ENCODE assay signal across 24 cellular contexts in the genomic region with DNA sequence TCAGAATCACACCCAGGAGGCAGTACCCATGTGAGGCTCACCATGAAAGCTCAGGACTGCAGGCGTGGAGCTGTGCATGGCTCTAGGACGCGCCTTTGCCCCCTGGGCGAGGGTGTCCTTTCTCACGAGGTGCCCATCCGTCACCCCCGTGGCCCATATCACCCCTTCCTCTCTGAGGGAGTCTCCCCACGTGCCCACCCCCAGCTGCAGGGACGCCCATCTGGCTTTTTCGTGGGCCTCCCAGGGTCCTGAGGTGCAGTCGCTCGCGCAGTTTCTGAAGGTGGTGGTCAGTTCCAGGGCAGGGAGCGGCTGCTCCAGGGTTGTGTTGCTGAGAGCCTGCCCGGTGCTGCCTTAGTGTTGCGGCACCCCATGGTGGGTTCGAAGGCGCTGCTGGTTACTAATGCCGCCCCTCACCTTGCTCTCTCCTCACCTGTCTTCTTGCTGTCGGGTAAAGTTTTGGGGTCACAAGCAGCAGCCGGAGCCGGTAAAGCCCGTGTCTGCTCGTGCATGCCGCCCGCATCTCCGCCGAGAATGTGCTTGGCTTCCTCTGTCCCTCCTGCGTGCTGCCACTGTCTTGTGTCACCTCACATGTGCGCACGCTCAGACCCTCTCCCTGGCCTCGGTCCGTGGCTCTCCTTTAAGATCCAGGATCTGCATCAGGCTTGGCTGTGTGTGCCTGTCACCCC. TPM values are rescaled to one million over a fixed set of nuclear protein-coding genes. Genes with fewer than 3 reads are reported as not detected.
DNase-seq lines count a peak whose midpoint lies in the region; ATAC-seq, FAIRE-seq and TF ChIP-seq lines count a peak whose summit lies in the region.
"Had no signal": no experiment of that assay in that cellular context is flagged by ENCODE, and none has a peak within 500 bp of the region (broad histone marks: within the 10 kb centered on the region; RNA-seq: fewer than 3 reads in every experiment).

No MANE protein-coding gene starts in this region.

- peak overlapping the region; percentile 46 for H3K27ac Mint-ChIP-seq in activated naive CD4-positive, alpha-beta T cell treated with anti-CD3 and anti-CD28 coated beads, Interleukin-2, amount 50 U/mL, for 24 hours
- H3K27ac Mint-ChIP-seq: natural killer cell had no signal

- H3K4me2 ChIP-seq in GM12878 (ENCODE audit: control insufficient read depth, insufficient read depth): no peak overlapping the region

- in situ Hi-C loops in GM12878 (cut with MboI): no loop called here

- H3K4me1 Mint-ChIP-seq in activated naive CD4-positive, alpha-beta T cell treated with anti-CD3 and anti-CD28 coated beads, Interleukin-2, amount 50 U/mL, for 24 hours: no peaks in the 10 kb centered on the region
- H3K4me1 Mint-ChIP-seq: natural killer cell had no signal

- WGBS in GM12878 (ENCODE audit: insufficient coverage, insufficient replicate concordance, low lambda C conversion rate, missing lambda C conversion rate): 79% methylated on average over 31 of the region's 33 CpGs
- 90% methylated on average over 33 of the region's 33 CpGs for WGBS in thymus
- 92 to 95% (median 93%) methylated on average over 24 to 33 of the region's 33 CpGs for WGBS in stomach, 5 donors

- H2AFZ ChIP-seq in GM12878 (ENCODE audit: control insufficient read depth, low read depth, low read length): no peak overlapping the region

- intact Hi-C loops in GM12878 (cut with micrococcal nuclease; ENCODE audit: unreplicated experiment): no loop called here
- intact Hi-C loops in stomach (cut with DNase I; ENCODE audit: low total_unique reads): no loop called here

- no peak for DNase-seq in activated naive CD4-positive, alpha-beta T cell treated with Interleukin-2 at 50 U/mL for 16 hours
- DNase-seq in NT2/D1 (ENCODE audit: low read depth, low spot score) (no peak), GM12878 (ENCODE audit: low read depth, low spot score) (no peak), NCI-H2107 (lab: John Stamatoyannopoulos, UW) (no peak), stomach (no peak)
- DNase-seq: effector CD8-positive, alpha-beta T cell; islet precursor cell; mammary epithelial cell; natural killer cell; NCI-H1694; NCI-H446 treated with DMSO at 0.1 percent for 48 hours; OCI-M1 had no signal

- no peak for ATAC-seq in GM12878
- ATAC-seq in GM21526 (IDR thresholded peaks at IDR 0.05; ENCODE audit: low FRiP score, unreplicated experiment): no peak

- H3K4me3 ChIP-seq in NT2/D1 (ENCODE audit: insufficient read length, low read depth) (no peak overlapping the region), GM12878 (no peak overlapping the region), thymus (ENCODE audit: low read length) (peak overlapping the region; percentile 17), stomach (no peak overlapping the region)
- H3K4me3 ChIP-seq: HAP-1, SK-N-MC had no signal

- RAD21 ChIA-PET in GM12878 (lab: Charles Lee; ENCODE audit: unreplicated experiment): no interaction called here

- H3K9me3 Mint-ChIP-seq in activated naive CD4-positive, alpha-beta T cell treated with anti-CD3 and anti-CD28 coated beads, Interleukin-2, amount 50 U/mL, for 24 hours: no peaks in the 10 kb centered on the region
- H3K9me3 Mint-ChIP-seq: natural killer cell had no signal

- SMC1A ChIA-PET in GM12878 (lab: Charles Lee; ENCODE audit: uncharacterized antibody, unreplicated experiment): no interaction called here

- BruUV-seq in GM12878 (replicated peaks; lab: Mats Ljungman, UMichigan): no TSS peak

- H3K9me3 ChIP-seq in NT2/D1 (ENCODE audit: insufficient read depth, low read length): no peaks in the 10 kb centered on the region
- H3K9me3 ChIP-seq in GM12878 (replicated peaks; ENCODE audit: control insufficient read depth, insufficient read depth, low read length): no peaks in the 10 kb centered on the region
- H3K9me3 ChIP-seq in thymus (ENCODE audit: control insufficient read depth): no peaks in the 10 kb centered on the region
- no peaks in the 10 kb centered on the region for H3K9me3 ChIP-seq in stomach
- H3K9me3 ChIP-seq: HAP-1, heart right ventricle had no signal

- no peaks in the 10 kb centered on the region for H4K20me1 ChIP-seq in GM12878 (ENCODE audit: control insufficient read depth, insufficient read depth)

- H3K4me1 ChIP-seq in NT2/D1 (ENCODE audit: insufficient read depth, insufficient read length) (peaks cover 6% of the 10 kb centered on the region), GM12878 (ENCODE audit: control insufficient read depth, insufficient read depth, low read length) (no peaks in the 10 kb centered on the region), thymus (ENCODE audit: control insufficient read depth, insufficient read depth, low read length) (no peaks in the 10 kb centered on the region), stomach (no peaks in the 10 kb centered on the region)
- H3K4me1 ChIP-seq: HAP-1 had no signal

- H3K9ac ChIP-seq in NT2/D1 (ENCODE audit: insufficient read length, low read depth) (peak overlapping the region; percentile 3), GM12878 (ENCODE audit: control insufficient read depth, insufficient read depth, low read length) (no peak overlapping the region)

- FAIRE-seq in GM12878 (lab: Jason Lieb, UNC): no peak
- FAIRE-seq: D721Med had no signal

- POLR2A ChIA-PET in GM12878 (lab: Charles Lee): no interaction called here

- peaks cover 98% of the 10 kb centered on the region for H3K36me3 ChIP-seq in NT2/D1 (ENCODE audit: insufficient read depth, insufficient read length, low read length)
- peaks cover 9 to 15% of the 10 kb centered on the region in 2 experiments for H3K36me3 ChIP-seq in GM12878 (ENCODE audit: control insufficient read depth in 2 of 2, insufficient read depth in 2 of 2, low read length in 1 of 2)
- peaks cover 87% of the 10 kb centered on the region for H3K36me3 ChIP-seq in thymus (ENCODE audit: control insufficient read depth, insufficient read depth)
- peaks cover 80 to 100% (median 100%) of the 10 kb centered on the region in 4 donors for H3K36me3 ChIP-seq in stomach

- no peaks in the 10 kb centered on the region for H3K27me3 Mint-ChIP-seq in activated naive CD4-positive, alpha-beta T cell treated with anti-CD3 and anti-CD28 coated beads, Interleukin-2, amount 50 U/mL, for 24 hours

- TF ChIP-seq CTCF in GM12878 (IDR thresholded peaks at IDR 0.05 in 2 of 3, conservative IDR thresholded peaks at IDR 0.05 in 1 of 3; ENCODE audit: control insufficient read depth in 2 of 3, extremely low read depth in 1 of 3, insufficient read depth in 1 of 3, low read depth in 3 of 3, low read length in 3 of 3) (no peak), stomach (IDR thresholded peaks at IDR 0.05) (no peak)

- TF ChIP-seq EP300 in GM12878 (IDR thresholded peaks at IDR 0.05; ENCODE audit: borderline replicate concordance in 1 of 2, control insufficient read depth in 1 of 2, low read depth in 2 of 2, low read length in 2 of 2): no peak
- TF ChIP-seq EP300 in stomach (IDR thresholded peaks at IDR 0.05): no peak

- no peaks in the 10 kb centered on the region for H3K27me3 ChIP-seq in NT2/D1 (ENCODE audit: insufficient read depth, insufficient read length)
- H3K27me3 ChIP-seq in GM12878 (replicated peaks in 1 of 2; ENCODE audit: control insufficient read depth in 2 of 2, insufficient read depth in 2 of 2, low read length in 1 of 2): no peaks in the 10 kb centered on the region
- no peaks in the 10 kb centered on the region for H3K27me3 ChIP-seq in thymus (ENCODE audit: control insufficient read depth, insufficient read depth)
- H3K27me3 ChIP-seq in stomach: no peaks in the 10 kb centered on the region
- H3K27me3 ChIP-seq: heart right ventricle had no signal

- CTCF ChIA-PET in GM12878 (lab: Yijun Ruan, JAX): no interaction called here

- H3K27ac ChIP-seq in GM12878 (ENCODE audit: control insufficient read depth, insufficient read depth): no peak overlapping the region
- peak overlapping the region; percentile 11 for H3K27ac ChIP-seq in thymus (ENCODE audit: low read depth)
- H3K27ac ChIP-seq in stomach: no peak overlapping the region
- H3K27ac ChIP-seq: SK-N-MC had no signal

- H3K4me3 Mint-ChIP-seq in activated naive CD4-positive, alpha-beta T cell treated with anti-CD3 and anti-CD28 coated beads, Interleukin-2, amount 50 U/mL, for 24 hours: peak overlapping the region; percentile 71

- peak; percentile 11; the same call in 1 of the 2 replicates for TF ChIP-seq POLR2A in GM12878 (IDR thresholded peaks at IDR 0.05; ENCODE audit: low read depth, low read length)
- TF ChIP-seq POLR2A in stomach (IDR thresholded peaks at IDR 0.05): no peak

- TF ChIP-seq RAD21 in GM12878 (IDR thresholded peaks at IDR 0.05; ENCODE audit: insufficient read depth, low read depth, low read length): no peak

- no peaks in the 10 kb centered on the region for H3K79me2 ChIP-seq in GM12878 (ENCODE audit: control insufficient read depth, insufficient read depth, low read length)

- no peaks in the 10 kb centered on the region for H3K36me3 Mint-ChIP-seq in activated naive CD4-positive, alpha-beta T cell treated with anti-CD3 and anti-CD28 coated beads, Interleukin-2, amount 50 U/mL, for 24 hours
- H3K36me3 Mint-ChIP-seq: natural killer cell had no signal

RNA-seq across cellular contexts. Expression of gene COL20A1, which starts 9.4 kb away (rescaled TPM):
- not detected in 2 replicates for total RNA-seq in GM12878 (2013; cell fraction: nucleolus; rRNA removed)
- total RNA-seq in GM12878 (2014; rRNA removed): not detected in 2 replicates
- not detected in 2 replicates for total RNA-seq in GM12878 (2014; rRNA removed; fragmentation: Illumina TruSeq; extraction: Trizol)
- total RNA-seq in GM12878 (2021): not detected in 2 replicates
- not detected for polyA plus RNA-seq in GM12878 (2011; ENCODE audit: low read depth)
- not detected in 2 replicates for polyA plus RNA-seq in GM12878 (2011; rRNA removed)
- not detected in 2 replicates for polyA plus RNA-seq in GM12878 (2011; cell fraction: cytosol; rRNA removed)
- polyA plus RNA-seq in GM12878 (2011; cell fraction: nucleus; rRNA removed): 0.10 and 0.18 TPM in 2 replicates
- polyA plus RNA-seq in GM12878 (2012): not detected in 2 replicates
- not detected in 2 replicates for polyA plus RNA-seq in GM12878 (2014; fragmentation: Illumina TruSeq; extraction: Trizol)
- not detected for polyA plus RNA-seq in GM12878 (2014; fragmentation: Nextera tagmentation; extraction: Ambion mirVana)
- polyA plus RNA-seq in GM12878 (2014; rRNA removed): not detected in 2 replicates
- polyA plus RNA-seq in GM12878 (2016; fragmentation: Nextera tagmentation; extraction: Ambion mirVana): not detected
- polyA minus RNA-seq in GM12878 (2011; rRNA and poly(A)+ RNA removed): not detected in 2 replicates
- not detected in 2 replicates for polyA minus RNA-seq in GM12878 (2011; cell fraction: cytosol; rRNA and poly(A)+ RNA removed)
- polyA minus RNA-seq in GM12878 (2011; cell fraction: nucleus; rRNA and poly(A)+ RNA removed): not detected in 2 replicates
- polyA plus RNA-seq in thymus: 0.30 TPM
- total RNA-seq in stomach: 1 to 10 TPM in 1 of 5 donors, not detected in 4; 2.4 TPM
- polyA plus RNA-seq in stomach: under 1 TPM in 1 of 3 donors, not detected in 2; 0.53 TPM
- total RNA-seq: activated CD8-positive, alpha-beta memory T cell treated with anti-CD3 and anti-CD28 coated beads for 36 hours; mammary epithelial cell; pulmonary artery endothelial cell had no signal
- polyA plus RNA-seq: adipose tissue, heart right ventricle, mammary epithelial cell had no signal

RNA-seq across cellular contexts. Expression of gene ARFGAP1, which starts 10.9 kb away (rescaled TPM):
- total RNA-seq in GM12878 (2013; cell fraction: nucleolus; rRNA removed): 164 and 192 TPM in 2 replicates
- total RNA-seq in GM12878 (2014; rRNA removed) (32.1 and 40.5 TPM in 2 replicates), GM12878 (2014; rRNA removed; fragmentation: Illumina TruSeq; extraction: Trizol) (15.6 and 16.9 TPM in 2 replicates), GM12878 (2021) (67.4 and 79.9 TPM in 2 replicates), stomach (100 to 1,000 TPM in 3 of 5 donors, 10 to 100 TPM in 2; 51.3 to 146 (median 100) TPM)
- polyA plus RNA-seq in GM12878 (2011; ENCODE audit: low read depth): 31.0 TPM
- polyA plus RNA-seq in GM12878 (2011; rRNA removed) (19.2 and 26.1 TPM in 2 replicates), GM12878 (2014; fragmentation: Illumina TruSeq; extraction: Trizol) (6.8 and 15.9 TPM in 2 replicates), GM12878 (2014; fragmentation: Nextera tagmentation; extraction: Ambion mirVana) (1 to 10 TPM in 1 of 2 experiments, under 1 TPM in 1; 0.45 to 1.5 TPM), GM12878 (2014; rRNA removed) (56.4 and 58.9 TPM in 2 replicates), GM12878 (2016; fragmentation: Nextera tagmentation; extraction: Ambion mirVana) (10 to 100 TPM; 35.6 to 36.6 TPM), thymus (111 TPM), stomach (10 to 100 TPM; 51.5 to 53.2 (median 51.5) TPM)
- polyA plus RNA-seq in GM12878 (2011; cell fraction: cytosol; rRNA removed): 37.0 and 50.6 TPM in 2 replicates
- 540 and 583 TPM in 2 replicates for polyA plus RNA-seq in GM12878 (2011; cell fraction: nucleus; rRNA removed)
- 72.1 and 81.0 TPM in 2 replicates for polyA plus RNA-seq in GM12878 (2012)
- 26.0 and 32.3 TPM in 2 replicates for polyA minus RNA-seq in GM12878 (2011; rRNA and poly(A)+ RNA removed)
- 13.7 and 14.7 TPM in 2 replicates for polyA minus RNA-seq in GM12878 (2011; cell fraction: cytosol; rRNA and poly(A)+ RNA removed)
- 64.4 and 75.1 TPM in 2 replicates for polyA minus RNA-seq in GM12878 (2011; cell fraction: nucleus; rRNA and poly(A)+ RNA removed)

RNA-seq across cellular contexts. Expression of gene NKAIN4, which starts 29.3 kb away (rescaled TPM):
- not detected in 2 replicates for total RNA-seq in GM12878 (2013; cell fraction: nucleolus; rRNA removed)
- total RNA-seq in GM12878 (2014; rRNA removed): not detected in 2 replicates
- total RNA-seq in GM12878 (2014; rRNA removed; fragmentation: Illumina TruSeq; extraction: Trizol): not detected in 2 replicates
- not detected in 2 replicates for total RNA-seq in GM12878 (2021)
- polyA plus RNA-seq in GM12878 (2011; ENCODE audit: low read depth): not detected
- not detected in 2 replicates for polyA plus RNA-seq in GM12878 (2011; rRNA removed)
- not detected in 2 replicates for polyA plus RNA-seq in GM12878 (2011; cell fraction: cytosol; rRNA removed)
- not detected in 2 replicates for polyA plus RNA-seq in GM12878 (2011; cell fraction: nucleus; rRNA removed)
- not detected in 2 replicates for polyA plus RNA-seq in GM12878 (2012)
- polyA plus RNA-seq in GM12878 (2014; fragmentation: Illumina TruSeq; extraction: Trizol): not detected in 2 replicates
- polyA plus RNA-seq in GM12878 (2014; fragmentation: Nextera tagmentation; extraction: Ambion mirVana): not detected
- polyA plus RNA-seq in GM12878 (2014; rRNA removed): not detected in 2 replicates
- polyA plus RNA-seq in GM12878 (2016; fragmentation: Nextera tagmentation; extraction: Ambion mirVana): under 1 TPM in 1 of 2 experiments, not detected in 1; 0.11 TPM
- not detected in 2 replicates for polyA minus RNA-seq in GM12878 (2011; rRNA and poly(A)+ RNA removed)
- not detected in 2 replicates for polyA minus RNA-seq in GM12878 (2011; cell fraction: cytosol; rRNA and poly(A)+ RNA removed)
- polyA minus RNA-seq in GM12878 (2011; cell fraction: nucleus; rRNA and poly(A)+ RNA removed): not detected in 2 replicates
- polyA plus RNA-seq in thymus: 2.2 TPM
- 1 to 10 TPM in 1 of 5 donors, not detected in 4; 4.4 TPM for total RNA-seq in stomach
- polyA plus RNA-seq in stomach: 1 to 10 TPM in 1 of 3 donors, under 1 TPM in 1, not detected in 1; 0.28 to 1.2 TPM
- total RNA-seq: activated CD8-positive, alpha-beta memory T cell treated with anti-CD3 and anti-CD28 coated beads for 36 hours; cardiac septum; heart right ventricle; HT-29; natural killer cell; pulmonary artery endothelial cell had no signal
- polyA plus RNA-seq: mammary epithelial cell had no signal

RNA-seq across cellular contexts. Expression of gene BIRC7, which starts 47.8 kb away (rescaled TPM):
- total RNA-seq in GM12878 (2013; cell fraction: nucleolus; rRNA removed): 27.4 and 27.6 TPM in 2 replicates
- total RNA-seq in GM12878 (2014; rRNA removed) (0.11 TPM in 1 of 2 replicates, not detected in the other), GM12878 (2014; rRNA removed; fragmentation: Illumina TruSeq; extraction: Trizol) (not detected in 2 replicates), GM12878 (2021) (not detected in 2 replicates), stomach (not detected)
- 0.29 TPM for polyA plus RNA-seq in GM12878 (2011; ENCODE audit: low read depth)
- polyA plus RNA-seq in GM12878 (2011; rRNA removed) (0.26 and 0.31 TPM in 2 replicates), GM12878 (2014; fragmentation: Illumina TruSeq; extraction: Trizol) (not detected in 2 replicates), GM12878 (2014; fragmentation: Nextera tagmentation; extraction: Ambion mirVana) (not detected), GM12878 (2014; rRNA removed) (0.08 TPM in 1 of 2 replicates, not detected in the other), GM12878 (2016; fragmentation: Nextera tagmentation; extraction: Ambion mirVana) (not detected), thymus (0.87 TPM), stomach (not detected)
- polyA plus RNA-seq in GM12878 (2011; cell fraction: cytosol; rRNA removed): 0.99 and 1.1 TPM in 2 replicates
- 4.9 and 10.3 TPM in 2 replicates for polyA plus RNA-seq in GM12878 (2011; cell fraction: nucleus; rRNA removed)
- 1.2 and 4.0 TPM in 2 replicates for polyA plus RNA-seq in GM12878 (2012)
- 0.66 and 1.3 TPM in 2 replicates for polyA minus RNA-seq in GM12878 (2011; rRNA and poly(A)+ RNA removed)
- polyA minus RNA-seq in GM12878 (2011; cell fraction: cytosol; rRNA and poly(A)+ RNA removed): not detected in 2 replicates
- polyA minus RNA-seq in GM12878 (2011; cell fraction: nucleus; rRNA and poly(A)+ RNA removed): 1.7 and 2.4 TPM in 2 replicates
- total RNA-seq: activated CD8-positive, alpha-beta memory T cell treated with anti-CD3 and anti-CD28 coated beads for 36 hours; mammary epithelial cell; natural killer cell; pulmonary artery endothelial cell had no signal
- polyA plus RNA-seq: adipose tissue, heart right ventricle, mammary epithelial cell had no signal
